9 cellular contexts compared by ENCODE assay signal in the genomic region with DNA sequence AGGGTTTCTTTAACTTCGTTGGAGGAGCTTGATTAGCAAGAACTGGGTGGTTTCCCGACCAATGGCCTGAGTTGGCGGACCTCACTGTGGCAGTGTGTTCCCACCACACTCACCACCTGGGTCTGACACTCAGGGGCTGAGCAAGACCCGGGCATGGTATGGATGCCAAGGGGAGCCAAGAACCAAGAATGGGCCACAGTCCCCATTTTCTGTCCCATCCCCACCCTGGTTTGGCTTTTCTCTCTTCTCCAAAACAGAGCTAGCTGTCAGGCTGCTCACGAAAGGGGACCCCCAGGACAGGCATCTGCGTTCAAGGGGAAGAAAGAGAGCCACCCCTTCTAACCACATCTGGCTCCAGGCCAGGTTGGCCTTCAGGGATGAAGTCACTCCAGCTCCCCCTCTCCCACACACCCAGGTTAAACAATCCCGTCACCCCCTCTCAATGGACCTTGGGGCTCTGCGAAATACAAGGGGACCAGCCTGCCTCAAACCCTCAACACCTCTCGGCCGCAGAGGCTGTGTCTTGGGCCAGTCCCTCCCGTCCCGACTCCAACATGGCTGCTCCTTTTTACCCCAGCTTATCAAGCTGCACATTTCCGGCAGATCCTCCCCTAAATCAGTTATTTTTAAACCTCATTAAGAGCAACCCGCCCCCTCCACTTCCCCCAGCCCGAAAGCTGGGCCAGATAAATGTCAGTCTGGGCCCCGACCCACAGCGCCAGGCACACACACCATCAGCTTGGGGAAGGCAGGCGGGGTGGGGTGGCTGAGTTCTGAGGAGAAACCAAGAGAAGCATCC. TPM values are rescaled to one million over a fixed set of nuclear protein-coding genes. Genes with fewer than 3 reads are reported as not detected.
DNase-seq lines count a peak whose midpoint lies in the region; ATAC-seq and TF ChIP-seq lines count a peak whose summit lies in the region.
"Had no signal": no experiment of that assay in that cellular context is flagged by ENCODE, and none has a peak within 500 bp of the region (broad histone marks: within the 10 kb centered on the region; RNA-seq: fewer than 3 reads in every experiment).

No MANE protein-coding gene starts in this region.

- no peaks in the 10 kb centered on the region for H3K27me3 Mint-ChIP-seq in activated naive CD4-positive, alpha-beta T cell treated with anti-CD3 and anti-CD28 coated beads, Interleukin-2, amount 50 U/mL, for 24 hours

- peak overlapping the region; percentile 73 for H3K27ac Mint-ChIP-seq in activated naive CD4-positive, alpha-beta T cell treated with anti-CD3 and anti-CD28 coated beads, Interleukin-2, amount 50 U/mL, for 24 hours

- CTCF ChIA-PET in GM10248 (lab: Yijun Ruan, JAX): interaction anchor here (1.0 to 5.3 kb wide), 11 partner anchors 15 to 124 kb away, joined by 3 to 50 read pairs (median 4); no protein-coding TSS in a partner anchor

- no peak for DNase-seq in left ventricle myocardium inferior
- no peak for DNase-seq in Right ventricle myocardium inferior (ENCODE audit: missing footprints)
- peak in 1 of 2 donors; percentile 48 for DNase-seq in left lung
- peak; percentile 60 for DNase-seq in upper lobe of right lung
- no peak for DNase-seq in NCI-H2196 (lab: John Stamatoyannopoulos, UW; ENCODE audit: unreplicated experiment)
- no peak for DNase-seq in GM10248 (ENCODE audit: extremely low spot score)

- intact Hi-C loops in left ventricle myocardium inferior (cut with micrococcal nuclease) (no loop called here), Right ventricle myocardium inferior (cut with DNase I) (no loop called here), left lung (cut with DNase I) (no loop called here), upper lobe of right lung (cut with DNase I) (no loop called here)

- H3K27ac ChIP-seq in left ventricle myocardium inferior (replicated peaks): peak overlapping the region; percentile 98
- H3K27ac ChIP-seq in left lung: peak overlapping the region; percentile 98
- H3K27ac ChIP-seq in upper lobe of right lung: peak overlapping the region; percentile 100

- H3K36me3 ChIP-seq in left ventricle myocardium inferior (peaks cover 40% of the 10 kb centered on the region), left lung (peaks cover 8 to 43% of the 10 kb centered on the region in 2 donors), upper lobe of right lung (peaks cover 40% of the 10 kb centered on the region)

- ATAC-seq in Right ventricle myocardium inferior (no peak), left lung (no peak), upper lobe of right lung (no peak), HG03280 (IDR thresholded peaks at IDR 0.05; ENCODE audit: unreplicated experiment) (no peak)

- H3K9me3 ChIP-seq in left ventricle myocardium inferior (replicated peaks): no peaks in the 10 kb centered on the region
- no peaks in the 10 kb centered on the region for H3K9me3 ChIP-seq in left lung
- H3K9me3 ChIP-seq in upper lobe of right lung: no peaks in the 10 kb centered on the region

- H3K4me3 Mint-ChIP-seq in activated naive CD4-positive, alpha-beta T cell treated with anti-CD3 and anti-CD28 coated beads, Interleukin-2, amount 50 U/mL, for 24 hours: peak overlapping the region; percentile 97

- no peaks in the 10 kb centered on the region for H3K27me3 ChIP-seq in left ventricle myocardium inferior (ENCODE audit: low read depth)
- no peaks in the 10 kb centered on the region for H3K27me3 ChIP-seq in left lung
- H3K27me3 ChIP-seq in upper lobe of right lung: no peaks in the 10 kb centered on the region

- peaks cover 13% of the 10 kb centered on the region for H3K36me3 Mint-ChIP-seq in activated naive CD4-positive, alpha-beta T cell treated with anti-CD3 and anti-CD28 coated beads, Interleukin-2, amount 50 U/mL, for 24 hours

- H3K4me1 ChIP-seq in left ventricle myocardium inferior: peaks cover 96% of the 10 kb centered on the region
- H3K4me1 ChIP-seq in left lung: peaks cover 33 to 81% of the 10 kb centered on the region in 2 donors
- H3K4me1 ChIP-seq in upper lobe of right lung: peaks cover 55% of the 10 kb centered on the region

- no peaks in the 10 kb centered on the region for H3K9me3 Mint-ChIP-seq in activated naive CD4-positive, alpha-beta T cell treated with anti-CD3 and anti-CD28 coated beads, Interleukin-2, amount 50 U/mL, for 24 hours

- H3K4me3 ChIP-seq in left ventricle myocardium inferior: peak overlapping the region; percentile 91
- H3K4me3 ChIP-seq in left lung: peak overlapping the region; percentile 82 to 92
- H3K4me3 ChIP-seq in upper lobe of right lung: peak overlapping the region; percentile 99

- POLR2A ChIA-PET in GM10248 (lab: Yijun Ruan, JAX): interaction anchor here (1.0 to 1.3 kb wide), 3 partner anchors 8 to 51 kb away, joined by 3 to 5 read pairs (median 5); no protein-coding TSS in a partner anchor

- no peak for TF ChIP-seq CTCF in left ventricle myocardium inferior (IDR thresholded peaks at IDR 0.05; ENCODE audit: borderline replicate concordance)
- TF ChIP-seq CTCF in left lung (IDR thresholded peaks at IDR 0.05): no peak
- TF ChIP-seq CTCF in upper lobe of right lung (IDR thresholded peaks at IDR 0.05): no peak
- no peak for TF ChIP-seq CTCF in GM10248 (IDR thresholded peaks at IDR 0.05; ENCODE audit: control extremely low read depth, extremely low read depth, low read depth, missing control alignments)

- peaks cover 77% of the 10 kb centered on the region for H3K4me1 Mint-ChIP-seq in activated naive CD4-positive, alpha-beta T cell treated with anti-CD3 and anti-CD28 coated beads, Interleukin-2, amount 50 U/mL, for 24 hours

RNA-seq across cellular contexts. Expression of a gene that starts 3.4 kb away (rescaled TPM):
- total RNA-seq in left ventricle myocardium inferior (110 TPM), Right ventricle myocardium inferior (143 TPM), left lung (100 to 1,000 TPM; 565 to 617 TPM), upper lobe of right lung (435 TPM)

RNA-seq across cellular contexts. Expression of a gene that starts 21.9 kb away (rescaled TPM):
- total RNA-seq in left ventricle myocardium inferior (1.1 TPM), Right ventricle myocardium inferior (1.0 TPM), left lung (1 to 10 TPM; 1.1 to 4.7 TPM), upper lobe of right lung (1.9 TPM)

RNA-seq across cellular contexts. Expression of a gene that starts 23.5 kb away (rescaled TPM):
- total RNA-seq in left ventricle myocardium inferior (0.25 TPM), Right ventricle myocardium inferior (0.30 TPM), left lung (1 to 10 TPM; 2.8 to 3.0 TPM), upper lobe of right lung (2.2 TPM)

RNA-seq across cellular contexts. Expression of a gene that starts 32.1 kb away (rescaled TPM):
- total RNA-seq in left ventricle myocardium inferior: not detected
- not detected for total RNA-seq in Right ventricle myocardium inferior
- total RNA-seq in left lung: not detected
- total RNA-seq in upper lobe of right lung: not detected

RNA-seq across cellular contexts. Expression of a gene that starts 59.4 kb away (rescaled TPM):
- total RNA-seq in left ventricle myocardium inferior: not detected
- total RNA-seq in Right ventricle myocardium inferior: not detected
- total RNA-seq in left lung: not detected
- total RNA-seq in upper lobe of right lung: not detected
- total RNA-seq: bronchial epithelial cell had no signal
